ENCODE assay signal across 17 cellular contexts in the genomic region with DNA sequence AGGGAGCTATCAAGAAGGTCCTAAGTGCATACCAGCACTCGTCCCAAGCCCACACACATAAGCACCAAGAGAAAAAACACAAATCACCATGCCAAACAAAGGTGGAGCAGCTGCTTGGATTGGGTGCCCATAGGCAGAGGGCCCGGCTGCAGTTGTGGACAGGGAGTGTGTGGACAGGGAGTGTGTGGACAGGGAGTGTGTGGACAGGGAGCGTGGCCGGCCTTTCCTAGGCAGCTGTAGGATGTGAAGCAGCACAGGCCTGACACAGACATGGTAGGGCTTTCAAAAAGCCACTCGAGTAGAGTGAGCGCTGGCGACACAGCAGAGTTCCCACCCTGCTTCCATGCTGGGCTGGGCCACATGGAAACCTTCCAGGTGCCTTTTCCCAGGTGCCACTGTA. TPM values are rescaled to one million over a fixed set of nuclear protein-coding genes. Genes with fewer than 3 reads are reported as not detected.
DNase-seq lines count a peak whose midpoint lies in the region; ATAC-seq and TF ChIP-seq lines count a peak whose summit lies in the region.
"Had no signal": no experiment of that assay in that cellular context is flagged by ENCODE, and none has a peak within 500 bp of the region (broad histone marks: within the 10 kb centered on the region; RNA-seq: fewer than 3 reads in every experiment).

No MANE protein-coding gene starts in this region.

- H3K9me3 ChIP-seq in CD4-positive, alpha-beta T cell (ENCODE audit: control insufficient read depth, low read length) = no peaks in the 10 kb centered on the region
- H3K9me3 ChIP-seq in CD8-positive, alpha-beta memory T cell (ENCODE audit: low read length) = no peaks in the 10 kb centered on the region
- no peaks in the 10 kb centered on the region for H3K9me3 ChIP-seq in osteoblast (ENCODE audit: low read depth, low read length)
- H3K9me3 ChIP-seq: SJCRH30 had no signal

- H3K4me1 Mint-ChIP-seq in CD4-positive, alpha-beta T cell (ENCODE audit: low read depth) = peaks cover 50% of the 10 kb centered on the region
- peaks cover 62 to 80% (median 66%) of the 10 kb centered on the region in 3 donors for H3K4me1 Mint-ChIP-seq in CD8-positive, alpha-beta memory T cell
- H3K4me1 Mint-ChIP-seq in effector memory CD8-positive, alpha-beta T cell (ENCODE audit: low read depth in 2 of 2) = peaks cover 50 to 52% of the 10 kb centered on the region in 2 donors
- peaks cover 11% of the 10 kb centered on the region for H3K4me1 Mint-ChIP-seq in neural crest cell
- peaks cover 24% of the 10 kb centered on the region for H3K4me1 Mint-ChIP-seq in activated naive CD4-positive, alpha-beta T cell treated with anti-CD3 and anti-CD28 coated beads for 36 hours (ENCODE audit: low read depth)

- peak overlapping the region; percentile 88 for H3K27ac Mint-ChIP-seq in CD4-positive, alpha-beta T cell
- H3K27ac Mint-ChIP-seq in CD8-positive, alpha-beta memory T cell = peak overlapping the region; percentile 89 to 99 (median 96)
- H3K27ac Mint-ChIP-seq in effector memory CD8-positive, alpha-beta T cell = peak overlapping the region; percentile 96 to 99
- H3K27ac Mint-ChIP-seq in neural crest cell (ENCODE audit: unreplicated experiment) = no peak overlapping the region
- H3K27ac Mint-ChIP-seq in activated naive CD4-positive, alpha-beta T cell treated with anti-CD3 and anti-CD28 coated beads for 36 hours = no peak overlapping the region
- H3K27ac Mint-ChIP-seq: B cell had no signal

- CTCF ChIA-PET in CD4-positive, alpha-beta T cell (lab: Charles Lee) = no interaction called here
- CTCF ChIA-PET in CD8-positive, alpha-beta memory T cell (lab: Charles Lee) = no interaction called here
- CTCF ChIA-PET in activated naive CD4-positive, alpha-beta T cell treated with anti-CD3 and anti-CD28 coated beads for 36 hours (lab: Charles Lee) = no interaction called here

- no peak overlapping the region for H3K27ac ChIP-seq in CD4-positive, alpha-beta T cell (ENCODE audit: low read depth, low read length)
- H3K27ac ChIP-seq in CD8-positive, alpha-beta memory T cell (ENCODE audit: low read depth, low read length) = no peak overlapping the region
- H3K27ac ChIP-seq in osteoblast (ENCODE audit: low read depth, low read length) = no peak overlapping the region
- H3K27ac ChIP-seq: GM23248, SJCRH30 had no signal

- peaks cover 22% of the 10 kb centered on the region for H3K36me3 Mint-ChIP-seq in CD4-positive, alpha-beta T cell (ENCODE audit: low read depth)
- peaks cover 0 to 39% (median 4%) of the 10 kb centered on the region in 3 donors for H3K36me3 Mint-ChIP-seq in CD8-positive, alpha-beta memory T cell
- peaks cover 45% of the 10 kb centered on the region for H3K36me3 Mint-ChIP-seq in effector memory CD8-positive, alpha-beta T cell (ENCODE audit: insufficient read depth)
- H3K36me3 Mint-ChIP-seq in neural crest cell (ENCODE audit: low read depth) = peaks cover 24% of the 10 kb centered on the region
- peaks cover 8% of the 10 kb centered on the region for H3K36me3 Mint-ChIP-seq in activated naive CD4-positive, alpha-beta T cell treated with anti-CD3 and anti-CD28 coated beads for 36 hours (ENCODE audit: low read depth)

- intact Hi-C loops in CD4-positive, alpha-beta T cell (cut with DNase I, micrococcal nuclease) = loop anchor here in 1 of 2 experiments (10.0 kb wide), 1 partner anchor 1480 kb away; a partner anchor contains a TSS
- intact Hi-C loops in activated naive CD4-positive, alpha-beta T cell treated with anti-CD3 and anti-CD28 coated beads for 36 hours (cut with micrococcal nuclease) = loop anchor here (10.0 kb wide), 1 partner anchor 190 kb away; no protein-coding TSS in a partner anchor

- H3K27me3 Mint-ChIP-seq in CD4-positive, alpha-beta T cell = no peaks in the 10 kb centered on the region
- H3K27me3 Mint-ChIP-seq in CD8-positive, alpha-beta memory T cell = no peaks in the 10 kb centered on the region
- H3K27me3 Mint-ChIP-seq in effector memory CD8-positive, alpha-beta T cell = no peaks in the 10 kb centered on the region
- no peaks in the 10 kb centered on the region for H3K27me3 Mint-ChIP-seq in neural crest cell (ENCODE audit: low read depth)
- no peaks in the 10 kb centered on the region for H3K27me3 Mint-ChIP-seq in activated naive CD4-positive, alpha-beta T cell treated with anti-CD3 and anti-CD28 coated beads for 36 hours (ENCODE audit: low read depth)
- H3K27me3 Mint-ChIP-seq: B cell had no signal

- peaks cover 49% of the 10 kb centered on the region for H3K4me1 ChIP-seq in CD8-positive, alpha-beta memory T cell (ENCODE audit: insufficient read depth, low read length)
- H3K4me1 ChIP-seq in osteoblast (ENCODE audit: insufficient read depth, low read length) = peaks cover 5% of the 10 kb centered on the region
- H3K4me1 ChIP-seq: SJCRH30 had no signal

- no peak overlapping the region for H3K4me2 ChIP-seq in osteoblast (ENCODE audit: insufficient read depth, low read length)

- H3K36me3 ChIP-seq in CD8-positive, alpha-beta memory T cell (ENCODE audit: insufficient read depth, low read length) = no peaks in the 10 kb centered on the region
- peaks cover 28% of the 10 kb centered on the region for H3K36me3 ChIP-seq in osteoblast (ENCODE audit: insufficient read depth, low read length)
- H3K36me3 ChIP-seq: SJCRH30 had no signal

- H4K20me1 ChIP-seq in osteoblast (ENCODE audit: insufficient read depth, low read length) = peaks cover 52% of the 10 kb centered on the region

- no peak overlapping the region for H2AFZ ChIP-seq in osteoblast (ENCODE audit: low read length)
- H2AFZ ChIP-seq: GM23248 had no signal

- H3K79me2 ChIP-seq in osteoblast (ENCODE audit: insufficient read depth, low read length) = peaks cover 58% of the 10 kb centered on the region

- H3K9me3 Mint-ChIP-seq in CD4-positive, alpha-beta T cell = no peaks in the 10 kb centered on the region
- H3K9me3 Mint-ChIP-seq in CD8-positive, alpha-beta memory T cell = peaks cover 0 to 2% (median 0%) of the 10 kb centered on the region in 5 donors
- H3K9me3 Mint-ChIP-seq in effector memory CD8-positive, alpha-beta T cell = no peaks in the 10 kb centered on the region
- no peaks in the 10 kb centered on the region for H3K9me3 Mint-ChIP-seq in neural crest cell
- H3K9me3 Mint-ChIP-seq in activated naive CD4-positive, alpha-beta T cell treated with anti-CD3 and anti-CD28 coated beads for 36 hours = no peaks in the 10 kb centered on the region

- no peak overlapping the region for H3K4me3 ChIP-seq in CD8-positive, alpha-beta memory T cell (ENCODE audit: low read length)
- no peak overlapping the region for H3K4me3 ChIP-seq in osteoblast (ENCODE audit: insufficient read depth, low read length)
- H3K4me3 ChIP-seq: GM23248, SJCRH30 had no signal

- POLR2A ChIA-PET in CD4-positive, alpha-beta T cell (lab: Charles Lee) = no interaction called here
- POLR2A ChIA-PET in CD8-positive, alpha-beta memory T cell (lab: Charles Lee) = no interaction called here

- no peak for TF ChIP-seq CTCF in CD4-positive, alpha-beta T cell (IDR thresholded peaks at IDR 0.05)
- no peak for TF ChIP-seq CTCF in neural crest cell (conservative IDR thresholded peaks at IDR 0.05)
- no peak for TF ChIP-seq CTCF in osteoblast (IDR thresholded peaks at IDR 0.05; ENCODE audit: extremely low read depth, low read depth, low read length)

- no peaks in the 10 kb centered on the region for H3K27me3 ChIP-seq in CD4-positive, alpha-beta T cell (ENCODE audit: control insufficient read depth, insufficient read depth, low read length)
- H3K27me3 ChIP-seq in CD8-positive, alpha-beta memory T cell (ENCODE audit: insufficient read depth, low read length, poor library complexity, severe bottlenecking) = no peaks in the 10 kb centered on the region
- no peaks in the 10 kb centered on the region for H3K27me3 ChIP-seq in osteoblast (ENCODE audit: insufficient read depth, low read length)
- H3K27me3 ChIP-seq: SJCRH30 had no signal

- no peak for ATAC-seq in CD4-positive, alpha-beta T cell (ENCODE audit: poor library complexity)
- no peak for ATAC-seq in effector memory CD8-positive, alpha-beta T cell (replicated peaks)
- no peak for ATAC-seq in HG03045 (IDR thresholded peaks at IDR 0.05; ENCODE audit: unreplicated experiment)
- ATAC-seq: HCT116 had no signal

- H3K4me3 Mint-ChIP-seq in CD4-positive, alpha-beta T cell = no peak overlapping the region
- H3K4me3 Mint-ChIP-seq in CD8-positive, alpha-beta memory T cell = peak overlapping the region in 6 of 7 donors; percentile 16 to 81 (median 76)
- H3K4me3 Mint-ChIP-seq in effector memory CD8-positive, alpha-beta T cell = peak overlapping the region; percentile 69
- peak overlapping the region; percentile 82 for H3K4me3 Mint-ChIP-seq in neural crest cell
- H3K4me3 Mint-ChIP-seq in activated naive CD4-positive, alpha-beta T cell treated with anti-CD3 and anti-CD28 coated beads for 36 hours = no peak overlapping the region
- H3K4me3 Mint-ChIP-seq: B cell had no signal

- DNase-seq in CD4-positive, alpha-beta T cell = no peak
- DNase-seq in CD8-positive, alpha-beta memory T cell = no peak
- no peak for DNase-seq in effector memory CD8-positive, alpha-beta T cell
- DNase-seq in neural crest cell (ENCODE audit: low read depth, low spot score) (no peak), osteoblast (ENCODE audit: insufficient read length, low spot score, missing footprints) (no peak)
- no peak for DNase-seq in activated naive CD4-positive, alpha-beta T cell treated with anti-CD3 and anti-CD28 coated beads for 36 hours
- DNase-seq: DMS 273 treated with DMSO at 0.1 percent for 48 hours; GDM1; GM23248; NCI-H1417 treated with DMSO at 0.1 percent for 48 hours; NCI-H2171 treated with DMSO at 0.1 percent for 48 hours; NCI-H446 treated with DMSO at 0.1 percent for 48 hours; NK-92 treated with Interleukin-12 subunit alpha and Interleukin-12 subunit beta, amount 100 ng/mL, for 24 hours; SJCRH30 had no signal

RNA-seq across cellular contexts. Expression of a gene that starts 3.5 kb away (rescaled TPM):
- 10 to 100 TPM; 18.1 to 18.5 TPM for total RNA-seq in CD4-positive, alpha-beta T cell
- total RNA-seq in CD8-positive, alpha-beta memory T cell = 10 to 100 TPM; 16.3 to 16.4 TPM
- polyA plus RNA-seq in CD8-positive, alpha-beta memory T cell = 18.5 TPM
- total RNA-seq in neural crest cell (45.0 and 45.6 TPM in 2 replicates), osteoblast (26.5 and 30.4 TPM in 2 replicates)
- 1 to 10 TPM; 4.5 to 5.1 TPM for total RNA-seq in activated naive CD4-positive, alpha-beta T cell treated with anti-CD3 and anti-CD28 coated beads for 36 hours

Comparison
In these comparisons a context has a peak if more than half of its experiments do, and no peak if none do; other contexts are left out.
1. H3K27ac Mint-ChIP-seq: peak in CD4-positive, alpha-beta T cell (single experiment), CD8-positive, alpha-beta memory T cell (8 of 8) and effector memory CD8-positive, alpha-beta T cell (2 of 2); none in neural crest cell (single experiment) and activated naive CD4-positive, alpha-beta T cell treated with anti-CD3 and anti-CD28 coated beads for 36 hours (single experiment).
2. H3K4me3 Mint-ChIP-seq: peak in CD8-positive, alpha-beta memory T cell (6 of 7), effector memory CD8-positive, alpha-beta T cell (2 of 2) and neural crest cell (single experiment); none in CD4-positive, alpha-beta T cell (single experiment) and activated naive CD4-positive, alpha-beta T cell treated with anti-CD3 and anti-CD28 coated beads for 36 hours (single experiment).